In the genomic region with DNA sequence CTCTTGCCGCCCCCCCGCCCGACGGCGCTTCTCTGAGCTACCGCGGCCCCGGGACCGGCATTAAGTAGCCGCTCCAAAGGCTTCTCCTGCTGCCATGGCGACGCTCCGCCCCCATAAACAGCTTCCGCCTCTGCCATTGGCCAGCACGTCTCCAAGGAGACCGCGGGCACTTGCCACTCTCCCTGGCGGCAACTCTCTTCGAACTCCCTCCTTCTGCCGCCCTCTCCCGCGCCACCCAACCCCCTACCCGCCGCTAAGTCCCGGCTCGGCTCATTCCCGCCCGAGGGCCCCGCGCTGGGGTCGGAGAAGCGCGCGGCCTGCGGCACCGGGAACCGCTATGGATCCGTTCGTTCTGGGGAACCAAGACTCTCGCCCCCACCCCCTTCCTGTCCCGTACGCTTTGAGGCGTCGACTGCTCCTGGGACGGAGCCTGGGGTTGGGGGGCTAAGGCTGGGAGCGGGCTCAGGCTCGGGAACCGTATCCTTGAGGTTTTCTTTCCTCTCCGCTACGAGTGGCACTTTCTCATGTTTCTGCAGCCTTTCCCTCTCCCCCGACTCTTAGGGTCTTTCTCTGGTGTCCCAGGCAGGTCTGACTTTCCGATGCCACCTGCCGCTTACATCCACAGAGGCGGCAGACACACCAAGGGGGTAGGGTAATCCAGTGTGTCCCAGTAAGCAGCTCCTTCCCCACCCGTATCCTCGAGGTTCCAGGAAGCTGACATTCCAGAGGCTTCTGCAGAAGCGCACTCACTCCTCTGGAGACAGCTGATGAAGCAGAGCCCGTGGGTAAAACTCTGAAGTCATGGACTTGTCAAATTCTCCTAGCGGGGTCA, we compare ENCODE assay signal across 8 cellular contexts. TPM values are rescaled to one million over a fixed set of nuclear protein-coding genes. Genes with fewer than 3 reads are reported as not detected.
DNase-seq lines count a peak whose midpoint lies in the region; ATAC-seq and TF ChIP-seq lines count a peak whose summit lies in the region.

A gene with protein sequence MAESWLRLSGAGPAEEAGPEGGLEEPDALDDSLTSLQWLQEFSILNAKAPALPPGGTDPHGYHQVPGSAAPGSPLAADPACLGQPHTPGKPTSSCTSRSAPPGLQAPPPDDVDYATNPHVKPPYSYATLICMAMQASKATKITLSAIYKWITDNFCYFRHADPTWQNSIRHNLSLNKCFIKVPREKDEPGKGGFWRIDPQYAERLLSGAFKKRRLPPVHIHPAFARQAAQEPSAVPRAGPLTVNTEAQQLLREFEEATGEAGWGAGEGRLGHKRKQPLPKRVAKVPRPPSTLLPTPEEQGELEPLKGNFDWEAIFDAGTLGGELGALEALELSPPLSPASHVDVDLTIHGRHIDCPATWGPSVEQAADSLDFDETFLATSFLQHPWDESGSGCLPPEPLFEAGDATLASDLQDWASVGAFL (minus strand): TSS at position 34 of the 832 bp plus-strand sequence. CDS start 850 bp downstream, outside the sequence.

- H3K27ac Mint-ChIP-seq in activated CD4-positive, alpha-beta memory T cell treated with anti-CD3 and anti-CD28 coated beads for 36 hours, result no peak within 1 kb of the TSS

- H3K4me1 Mint-ChIP-seq in activated CD4-positive, alpha-beta memory T cell treated with anti-CD3 and anti-CD28 coated beads for 36 hours (ENCODE audit: low read depth), result peaks cover 55% of the 10 kb centered on the region

- TF ChIP-seq CTCF in lower lobe of right lung (IDR thresholded peaks at IDR 0.05), result no peak

- H3K27me3 ChIP-seq in lower lobe of right lung (ENCODE audit: low read depth), result peaks cover 34% of the 10 kb centered on the region

- peaks cover 57% of the 10 kb centered on the region for H3K4me1 ChIP-seq in lower lobe of right lung

- H3K27me3 Mint-ChIP-seq in activated CD4-positive, alpha-beta memory T cell treated with anti-CD3 and anti-CD28 coated beads for 36 hours, result peaks cover 8% of the 10 kb centered on the region

- H3K36me3 ChIP-seq in lower lobe of right lung, result no peaks in the 10 kb centered on the region

- H3K4me3 ChIP-seq in lower lobe of right lung, result peak within 1 kb of the TSS; percentile 63

- ATAC-seq in GM18867 (IDR thresholded peaks at IDR 0.05; ENCODE audit: unreplicated experiment) (peak; percentile 66), lower lobe of right lung (peak; percentile 86 to 94)

- H3K9me3 Mint-ChIP-seq in activated CD4-positive, alpha-beta memory T cell treated with anti-CD3 and anti-CD28 coated beads for 36 hours, result no peaks in the 10 kb centered on the region

- H3K36me3 Mint-ChIP-seq in activated CD4-positive, alpha-beta memory T cell treated with anti-CD3 and anti-CD28 coated beads for 36 hours, result no peaks in the 10 kb centered on the region

- H3K4me3 Mint-ChIP-seq in activated CD4-positive, alpha-beta memory T cell treated with anti-CD3 and anti-CD28 coated beads for 36 hours, result peak within 1 kb of the TSS; percentile 67

- POLR2A ChIA-PET in activated CD4-positive, alpha-beta memory T cell treated with anti-CD3 and anti-CD28 coated beads for 36 hours (lab: Charles Lee), result interaction anchor here (1.0 to 3.8 kb wide), 3 partner anchors 14 to 131 kb away, joined by 3 to 24 read pairs (median 4); no protein-coding TSS in a partner anchor

- DNase-seq in A172 (ENCODE audit: low spot score) (peak; percentile 65), HK-2 (ENCODE audit: unreplicated experiment) (peak; percentile 89), NCI-H748 treated with DMSO at 0.1 percent for 48 hours (lab: John Stamatoyannopoulos, UW) (peak; percentile 72), ecto neural progenitor cell (ENCODE audit: low spot score) (peak; percentile 100), lower lobe of right lung (peak; percentile 94)
- peak; percentile 95 for DNase-seq in activated CD4-positive, alpha-beta memory T cell treated with anti-CD3 and anti-CD28 coated beads for 36 hours
- DNase-seq in stimulated activated CD4-positive, alpha-beta T cell treated with anti-CD3 and anti-CD28 coated beads, Interleukin-4, amount 100 ng/mL, for 24 hours, result peak; percentile 89

- intact Hi-C loops in activated CD4-positive, alpha-beta memory T cell treated with anti-CD3 and anti-CD28 coated beads for 36 hours (cut with micrococcal nuclease), result loop anchor here (2.0 kb wide), 1 partner anchor 39 kb away; no protein-coding TSS in a partner anchor
- intact Hi-C loops in lower lobe of right lung (cut with DNase I), result no loop called here

- CTCF ChIA-PET in activated CD4-positive, alpha-beta memory T cell treated with anti-CD3 and anti-CD28 coated beads for 36 hours (lab: Charles Lee), result interaction anchor here (0.6 to 4.1 kb wide), 5 partner anchors 18 to 138 kb away, joined by 3 to 28 read pairs (median 4); no protein-coding TSS in a partner anchor

- H3K27ac ChIP-seq in lower lobe of right lung, result no peak within 1 kb of the TSS

- H3K9me3 ChIP-seq in lower lobe of right lung, result no peaks in the 10 kb centered on the region

RNA-seq across cellular contexts. Expression of the gene that starts here (rescaled TPM):
- total RNA-seq in A172 (2014; rRNA removed; shearing (Covaris generic)), result not detected in 2 replicates
- under 1 TPM; 0.22 to 0.29 TPM for total RNA-seq in activated CD4-positive, alpha-beta memory T cell treated with anti-CD3 and anti-CD28 coated beads for 36 hours
- total RNA-seq in lower lobe of right lung, result 21.5 TPM

Comparison
In these comparisons a context has a peak if more than half of its experiments do, and no peak if none do; other contexts are left out.
1. RNA of the gene that starts here (total RNA-seq): 21.5 TPM in lower lobe of right lung (single experiment); 0.22 to 0.29 TPM in activated CD4-positive, alpha-beta memory T cell treated with anti-CD3 and anti-CD28 coated beads for 36 hours and not detected in A172; every median in the first group is over 10 times any median in the second.
2. Peak in DNase-seq in A172; RNA of the gene not detected or under 1 TPM.
3. Peak in DNase-seq in activated CD4-positive, alpha-beta memory T cell treated with anti-CD3 and anti-CD28 coated beads for 36 hours; RNA of the gene not detected or under 1 TPM.
4. Peak in every context shown above with its lines, with median percentiles within 50 percentile points of each other: DNase-seq.